24 cellular contexts compared by ENCODE assay signal in genomic region chr17:36879027-36879426, GRCh38. TPM values are rescaled to one million over a fixed set of nuclear protein-coding genes. Genes with fewer than 3 reads are reported as not detected.
DNase-seq lines count a peak whose midpoint lies in the region; ATAC-seq, FAIRE-seq and TF ChIP-seq lines count a peak whose summit lies in the region.
"Had no signal": no experiment of that assay in that cellular context is flagged by ENCODE, and none has a peak within 500 bp of the region (broad histone marks: within the 10 kb centered on the region; RNA-seq: fewer than 3 reads in every experiment).

No MANE protein-coding gene starts in this region.

- no peak overlapping the region for H3K4me3 Mint-ChIP-seq in T-helper 2 cell treated with Interferon-gamma antibody and Interleukin-4, amounts not matched to agents 5 μg/mL and 100 μg/mL, for 36 hours
- no peak overlapping the region for H3K4me3 Mint-ChIP-seq in stimulated activated effector memory CD8-positive, alpha-beta T cell treated with anti-CD3 and anti-CD28 coated beads, Interleukin-12 subunit alpha, Interleukin-12 subunit beta, amount 100 ng/mL, for 72 hours
- H3K4me3 Mint-ChIP-seq: CD4-positive, alpha-beta T cell had no signal

- H3K4me1 Mint-ChIP-seq in T-helper 2 cell treated with Interferon-gamma antibody and Interleukin-4, amounts not matched to agents 5 μg/mL and 100 μg/mL, for 36 hours (ENCODE audit: low read depth) = no peaks in the 10 kb centered on the region
- H3K4me1 Mint-ChIP-seq in stimulated activated effector memory CD8-positive, alpha-beta T cell treated with anti-CD3 and anti-CD28 coated beads, Interleukin-12 subunit alpha, Interleukin-12 subunit beta, amount 100 ng/mL, for 72 hours = peaks cover 6% of the 10 kb centered on the region

- TF ChIP-seq POLR2A in GM12891 (IDR thresholded peaks at IDR 0.05; ENCODE audit: low read depth, low read length) = no peak

- DNase-seq in T-helper 2 cell treated with Interferon-gamma antibody and Interleukin-4, amounts not matched to agents 5 μg/mL and 100 μg/mL, for 36 hours (ENCODE audit: low spot score) = peak; percentile 9
- DNase-seq in T-helper 2 cell (no peak), head of caudate nucleus (peak in 36 of 42 donors; percentile 1 to 83 (median 48)), GM12891 (ENCODE audit: insufficient read length, low spot score) (no peak)
- peak; percentile 10 for DNase-seq in stimulated activated CD4-positive, alpha-beta T cell treated with anti-CD3 and anti-CD28 coated beads, Interleukin-2, amount 100 ng/mL, for 4 hours (ENCODE audit: low read depth)
- DNase-seq in stimulated activated CD4-positive, alpha-beta T cell treated with anti-CD3 and anti-CD28 coated beads, Interleukin-4, amount 100 ng/mL, for 24 hours = no peak
- no peak for DNase-seq in stimulated activated effector memory CD8-positive, alpha-beta T cell treated with anti-CD3 and anti-CD28 coated beads, Interleukin-12 subunit alpha, Interleukin-12 subunit beta, amount 100 ng/mL, for 72 hours (ENCODE audit: low spot score in 2 of 2)
- DNase-seq in stimulated activated naive CD4-positive, alpha-beta T cell (lab: John Stamatoyannopoulos, UW) = no peak
- DNase-seq: ACHN; Caco-2; CD4-positive, alpha-beta T cell; DMS 273 treated with DMSO at 0.1 percent for 48 hours; DMS79 treated with DMSO at 0.1 percent for 48 hours; H7; KBM-7; MM.1S; NCI-H1048; NCI-H187 treated with DMSO at 0.1 percent for 48 hours; NCI-H2107; NCI-H446 treated with DMSO at 0.1 percent for 48 hours; NCI-H526 treated with DMSO at 0.1 percent for 48 hours; PC-3; RPMI8226 had no signal

- no peak overlapping the region for H3K27ac Mint-ChIP-seq in T-helper 2 cell treated with Interferon-gamma antibody and Interleukin-4, amounts not matched to agents 5 μg/mL and 100 μg/mL, for 36 hours
- H3K27ac Mint-ChIP-seq in stimulated activated effector memory CD8-positive, alpha-beta T cell treated with anti-CD3 and anti-CD28 coated beads, Interleukin-12 subunit alpha, Interleukin-12 subunit beta, amount 100 ng/mL, for 72 hours = no peak overlapping the region
- H3K27ac Mint-ChIP-seq: CD4-positive, alpha-beta T cell had no signal

- H3K9me3 Mint-ChIP-seq in T-helper 2 cell treated with Interferon-gamma antibody and Interleukin-4, amounts not matched to agents 5 μg/mL and 100 μg/mL, for 36 hours = no peaks in the 10 kb centered on the region
- H3K9me3 Mint-ChIP-seq in stimulated activated effector memory CD8-positive, alpha-beta T cell treated with anti-CD3 and anti-CD28 coated beads, Interleukin-12 subunit alpha, Interleukin-12 subunit beta, amount 100 ng/mL, for 72 hours = no peaks in the 10 kb centered on the region

- H3K27me3 Mint-ChIP-seq in T-helper 2 cell treated with Interferon-gamma antibody and Interleukin-4, amounts not matched to agents 5 μg/mL and 100 μg/mL, for 36 hours (ENCODE audit: low read depth) = peaks cover 4% of the 10 kb centered on the region

- peak; percentile 36 for ATAC-seq in stimulated activated effector memory CD8-positive, alpha-beta T cell treated with anti-CD3 and anti-CD28 coated beads, Interleukin-12 subunit alpha, Interleukin-12 subunit beta, amount 100 ng/mL, for 72 hours
- ATAC-seq: HepG2, PC-3 had no signal

- intact Hi-C loops in head of caudate nucleus (cut with DNase I) = no loop called here

- no peak for FAIRE-seq in GM12891 (lab: Jason Lieb, UNC)
- FAIRE-seq: HepG2 had no signal

- no peaks in the 10 kb centered on the region for H3K36me3 Mint-ChIP-seq in T-helper 2 cell treated with Interferon-gamma antibody and Interleukin-4, amounts not matched to agents 5 μg/mL and 100 μg/mL, for 36 hours (ENCODE audit: low read depth)
- H3K36me3 Mint-ChIP-seq in stimulated activated effector memory CD8-positive, alpha-beta T cell treated with anti-CD3 and anti-CD28 coated beads, Interleukin-12 subunit alpha, Interleukin-12 subunit beta, amount 100 ng/mL, for 72 hours = no peaks in the 10 kb centered on the region

TF ChIP-seq in GM12891, 5 proteins besides CTCF, POLR2A, EP300 and RAD21:
- TF ChIP-seq SPI1 (IDR thresholded peaks at IDR 0.05; ENCODE audit: low read depth, low read length) (no peak), PAX5 (IDR thresholded peaks at IDR 0.05; ENCODE audit: insufficient read depth, low read length, severe bottlenecking) (no peak)
TF ChIP-seq in GM12891: peak in this region for 0.

RNA-seq across cellular contexts. Expression of gene LHX1, which starts 58.2 kb away (rescaled TPM):
- 0.10 TPM for polyA plus RNA-seq in GM12891 (2012; ENCODE audit: low read depth, missing spikeins)
- polyA plus RNA-seq: HepG2 had no signal

Comparison
In these comparisons a context has a peak if more than half of its experiments do, and no peak if none do; other contexts are left out.
1. DNase-seq: peak in T-helper 2 cell treated with Interferon-gamma antibody and Interleukin-4, amounts not matched to agents 5 μg/mL and 100 μg/mL, for 36 hours (single experiment), stimulated activated CD4-positive, alpha-beta T cell treated with anti-CD3 and anti-CD28 coated beads, Interleukin-2, amount 100 ng/mL, for 4 hours (single experiment) and head of caudate nucleus (36 of 42); none in T-helper 2 cell (0 of 5), stimulated activated CD4-positive, alpha-beta T cell treated with anti-CD3 and anti-CD28 coated beads, Interleukin-4, amount 100 ng/mL, for 24 hours (single experiment), stimulated activated effector memory CD8-positive, alpha-beta T cell treated with anti-CD3 and anti-CD28 coated beads, Interleukin-12 subunit alpha, Interleukin-12 subunit beta, amount 100 ng/mL, for 72 hours (0 of 2), stimulated activated naive CD4-positive, alpha-beta T cell (0 of 6) and GM12891 (single experiment).